Comparison of ENCODE assay signal across 8 cellular contexts in the genomic region with DNA sequence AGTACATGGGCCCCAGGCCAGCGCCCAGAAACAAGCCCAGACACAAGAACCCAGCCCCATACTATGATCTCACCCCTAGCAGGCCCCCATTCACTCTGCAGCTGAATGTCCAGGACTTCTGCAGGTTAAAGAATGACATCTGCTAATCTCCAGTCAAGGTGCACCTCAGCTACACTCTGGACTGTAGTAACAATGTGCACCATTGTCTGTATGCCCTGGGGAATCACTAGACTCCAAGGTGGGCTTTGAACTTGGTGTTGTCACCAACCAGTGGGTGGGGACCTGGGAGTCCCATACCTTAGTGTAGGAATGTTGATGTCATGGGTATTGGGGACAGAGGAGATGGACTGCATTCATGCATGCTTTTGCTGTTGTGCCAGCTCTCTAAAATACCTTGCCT. TPM values are rescaled to one million over a fixed set of nuclear protein-coding genes. Genes with fewer than 3 reads are reported as not detected.
"Had no signal": no experiment of that assay in that cellular context is flagged by ENCODE, and none has a peak within 500 bp of the region (broad histone marks: within the 10 kb centered on the region; RNA-seq: fewer than 3 reads in every experiment).

No MANE protein-coding gene starts in this region.

- FAIRE-seq: HTR-8/SVneo, K562 had no signal

- H3K27ac ChIP-seq: HL-60 had no signal

- ATAC-seq: K562 had no signal

- H3K4me3 ChIP-seq: K562 had no signal

- DNase-seq: IMR-90, KBM-7, KG1 had no signal

RNA-seq across cellular contexts. Expression of gene KCNE1, which starts 10.3 kb away (rescaled TPM):
- total RNA-seq: HT1080 had no signal
- polyA plus RNA-seq: IgD-negative memory B cell had no signal
